25 cellular contexts compared by ENCODE assay signal in the genomic region with DNA sequence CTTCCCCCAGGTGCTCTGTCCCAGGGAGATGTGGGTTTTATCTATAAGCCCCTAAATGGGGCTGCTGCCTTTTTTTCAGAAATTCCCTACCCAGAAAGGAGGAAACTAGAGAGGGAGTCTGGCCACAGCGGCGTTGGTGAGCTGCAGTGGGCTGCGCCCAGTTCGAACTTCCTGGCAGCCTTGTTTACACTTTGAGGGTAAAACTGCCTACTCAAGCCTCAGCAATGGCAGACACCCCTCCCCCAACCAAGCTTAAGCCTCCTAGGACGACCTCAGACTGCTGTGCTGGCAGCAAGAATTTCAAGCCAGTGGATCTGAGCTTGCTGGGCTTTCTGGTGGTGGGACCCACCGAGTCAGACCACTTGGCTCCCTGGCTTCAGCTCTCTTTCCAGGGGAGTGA. TPM values are rescaled to one million over a fixed set of nuclear protein-coding genes. Genes with fewer than 3 reads are reported as not detected.
DNase-seq lines count a peak whose midpoint lies in the region; ATAC-seq and TF ChIP-seq lines count a peak whose summit lies in the region.
"Had no signal": no experiment of that assay in that cellular context is flagged by ENCODE, and none has a peak within 500 bp of the region (broad histone marks: within the 10 kb centered on the region; RNA-seq: fewer than 3 reads in every experiment).

No MANE protein-coding gene starts in this region.

- no peak for TF ChIP-seq POLR2A in thyroid gland (IDR thresholded peaks at IDR 0.05)

- no peaks in the 10 kb centered on the region for H3F3A ChIP-seq in neural progenitor cell (ENCODE audit: low read depth)

- no peak overlapping the region for H3K4me3 ChIP-seq in WERI-Rb-1 (ENCODE audit: low read depth, low read length)
- no peak overlapping the region for H3K4me3 ChIP-seq in neural progenitor cell
- H3K4me3 ChIP-seq in thyroid gland (replicated peaks in 1 of 3): no peak overlapping the region
- H3K4me3 ChIP-seq: BLaER1, GM23248, MG63, PC-9, SJCRH30 had no signal

- H3K27me3 ChIP-seq in WERI-Rb-1 (ENCODE audit: insufficient read depth, low read depth, severe bottlenecking) (no peaks in the 10 kb centered on the region), neural progenitor cell (no peaks in the 10 kb centered on the region), thyroid gland (no peaks in the 10 kb centered on the region)
- H3K27me3 ChIP-seq: BLaER1, MG63, SJCRH30 had no signal

- H4K20me1 ChIP-seq in neural progenitor cell (ENCODE audit: low read depth): no peaks in the 10 kb centered on the region
- H4K20me1 ChIP-seq: BLaER1 had no signal

- H3K36me3 ChIP-seq in WERI-Rb-1 (no peaks in the 10 kb centered on the region), neural progenitor cell (no peaks in the 10 kb centered on the region), thyroid gland (no peaks in the 10 kb centered on the region)
- H3K36me3 ChIP-seq: BLaER1, MG63, SJCRH30 had no signal

- TF ChIP-seq CTCF in WERI-Rb-1 (IDR thresholded peaks at IDR 0.05; ENCODE audit: low read depth, low read length) (no peak), neural progenitor cell (IDR thresholded peaks at IDR 0.05) (no peak), thyroid gland (IDR thresholded peaks at IDR 0.05) (no peak)

- no peaks in the 10 kb centered on the region for H3K36me3 Mint-ChIP-seq in neural progenitor cell
- no peaks in the 10 kb centered on the region for H3K36me3 Mint-ChIP-seq in activated CD8-positive, alpha-beta memory T cell treated with anti-CD3 and anti-CD28 coated beads, Interleukin-2, amount 10 ng/mL, durations not matched to agents 7 days and 5 days

- CTCF ChIA-PET in activated CD8-positive, alpha-beta memory T cell treated with anti-CD3 and anti-CD28 coated beads, Interleukin-2, amount 10 ng/mL, durations not matched to agents 7 days and 5 days (lab: Charles Lee): no interaction called here

- H3K27ac ChIP-seq in WERI-Rb-1 (no peak overlapping the region), neural progenitor cell (no peak overlapping the region), thyroid gland (no peak overlapping the region)
- H3K27ac ChIP-seq: 22Rv1, BLaER1, GM23248, PC-9, SJCRH30 had no signal

- H3K4me1 ChIP-seq in neural progenitor cell (no peaks in the 10 kb centered on the region), thyroid gland (no peaks in the 10 kb centered on the region)
- H3K4me1 ChIP-seq: BLaER1, Caco-2, SJCRH30 had no signal

- peaks cover 4% of the 10 kb centered on the region for H3K9me3 Mint-ChIP-seq in neural progenitor cell
- H3K9me3 Mint-ChIP-seq in activated CD8-positive, alpha-beta memory T cell treated with anti-CD3 and anti-CD28 coated beads, Interleukin-2, amount 10 ng/mL, durations not matched to agents 7 days and 5 days (ENCODE audit: low read depth): no peaks in the 10 kb centered on the region

- no peaks in the 10 kb centered on the region for H3K27me3 Mint-ChIP-seq in neural progenitor cell (ENCODE audit: insufficient read depth, low read depth)
- no peaks in the 10 kb centered on the region for H3K27me3 Mint-ChIP-seq in activated CD8-positive, alpha-beta memory T cell treated with anti-CD3 and anti-CD28 coated beads, Interleukin-2, amount 10 ng/mL, durations not matched to agents 7 days and 5 days
- H3K27me3 Mint-ChIP-seq: CD4-positive, alpha-beta T cell had no signal

- no peak overlapping the region for H3K4me2 ChIP-seq in neural progenitor cell
- H3K4me2 ChIP-seq: BLaER1, PC-9 had no signal

- ATAC-seq in activated CD8-positive, alpha-beta memory T cell treated with anti-CD3 and anti-CD28 coated beads, Interleukin-2, amount 10 ng/mL, durations not matched to agents 7 days and 5 days: no peak

- no peak overlapping the region for H3K4me3 Mint-ChIP-seq in neural progenitor cell
- H3K4me3 Mint-ChIP-seq in activated CD8-positive, alpha-beta memory T cell treated with anti-CD3 and anti-CD28 coated beads, Interleukin-2, amount 10 ng/mL, durations not matched to agents 7 days and 5 days: no peak overlapping the region
- H3K4me3 Mint-ChIP-seq: CD4-positive, alpha-beta T cell had no signal

- intact Hi-C loops in thyroid gland (cut with DNase I): no loop called here

- H3K4me1 Mint-ChIP-seq in neural progenitor cell: no peaks in the 10 kb centered on the region
- H3K4me1 Mint-ChIP-seq in activated CD8-positive, alpha-beta memory T cell treated with anti-CD3 and anti-CD28 coated beads, Interleukin-2, amount 10 ng/mL, durations not matched to agents 7 days and 5 days: no peaks in the 10 kb centered on the region

- DNase-seq in NCI-H510A treated with DMSO at 0.1 percent for 48 hours (lab: John Stamatoyannopoulos, UW): peak; percentile 4
- DNase-seq in NCI-H510A (lab: John Stamatoyannopoulos, UW): no peak
- DNase-seq in WERI-Rb-1: peak; percentile 39
- peak; percentile 14 for DNase-seq in neural progenitor cell (ENCODE audit: low spot score)
- no peak for DNase-seq in GM19240 (ENCODE audit: insufficient read length, low spot score)
- DNase-seq in activated CD8-positive, alpha-beta memory T cell treated with anti-CD3 and anti-CD28 coated beads, Interleukin-2, amount 10 ng/mL, durations not matched to agents 7 days and 5 days: no peak
- no peak for DNase-seq in thyroid gland
- DNase-seq in DMS 273 treated with DMSO at 0.1 percent for 48 hours (lab: John Stamatoyannopoulos, UW): no peak
- DNase-seq: ACHN; Caco-2; CD4-positive, alpha-beta T cell; DMS53; EL; GM23248; MG63; NCI-H1417; NCI-H1694 treated with DMSO at 0.1 percent for 48 hours; NCI-H2081 treated with DMSO at 0.1 percent for 48 hours; NCI-H2171 treated with DMSO at 0.1 percent for 48 hours; NCI-H526 treated with DMSO at 0.1 percent for 48 hours; PC-9; SJCRH30; T-helper 1 cell had no signal

- 47 to 65% methylated on average over 4 to 6 of the region's 6 CpGs for WGBS in thyroid gland, 2 donors

- no peaks in the 10 kb centered on the region for H3K9me3 ChIP-seq in WERI-Rb-1 (ENCODE audit: severe bottlenecking)
- H3K9me3 ChIP-seq in neural progenitor cell (ENCODE audit: low read depth): no peaks in the 10 kb centered on the region
- H3K9me3 ChIP-seq in thyroid gland: no peaks in the 10 kb centered on the region
- H3K9me3 ChIP-seq: BLaER1, Caco-2, MG63, SJCRH30 had no signal

- H2AFZ ChIP-seq in neural progenitor cell (replicated peaks): peak overlapping the region; percentile 54
- H2AFZ ChIP-seq: GM23248, PC-9 had no signal

- H3K9ac ChIP-seq in neural progenitor cell: no peak overlapping the region
- H3K9ac ChIP-seq: BLaER1, GM23248 had no signal

- no peak overlapping the region for H3K27ac Mint-ChIP-seq in neural progenitor cell
- no peak overlapping the region for H3K27ac Mint-ChIP-seq in activated CD8-positive, alpha-beta memory T cell treated with anti-CD3 and anti-CD28 coated beads, Interleukin-2, amount 10 ng/mL, durations not matched to agents 7 days and 5 days
- H3K27ac Mint-ChIP-seq: CD4-positive, alpha-beta T cell had no signal

- H3K79me2 ChIP-seq in neural progenitor cell (ENCODE audit: low read depth): no peaks in the 10 kb centered on the region

RNA-seq across cellular contexts. Expression of gene PAPPA2, which starts 46.2 kb away (rescaled TPM):
- total RNA-seq in neural progenitor cell (ENCODE audit: low replicate concordance) (0.17 and 0.65 TPM in 2 replicates), thyroid gland (1 to 10 TPM; 1.1 to 2.7 (median 1.6) TPM)
- under 1 TPM; 0.09 to 0.38 TPM for total RNA-seq in activated CD8-positive, alpha-beta memory T cell treated with anti-CD3 and anti-CD28 coated beads, Interleukin-2, amount 10 ng/mL, durations not matched to agents 7 days and 5 days
- total RNA-seq: CD4-positive, alpha-beta T cell; PC-9 had no signal

Comparison
In these comparisons a context has a peak if more than half of its experiments do, and no peak if none do; other contexts are left out.
1. DNase-seq: peak in NCI-H510A treated with DMSO at 0.1 percent for 48 hours (single experiment), WERI-Rb-1 (single experiment) and neural progenitor cell (single experiment); none in NCI-H510A (single experiment), GM19240 (single experiment), activated CD8-positive, alpha-beta memory T cell treated with anti-CD3 and anti-CD28 coated beads, Interleukin-2, amount 10 ng/mL, durations not matched to agents 7 days and 5 days (single experiment), thyroid gland (0 of 2) and DMS 273 treated with DMSO at 0.1 percent for 48 hours (single experiment).